In the genomic region with DNA sequence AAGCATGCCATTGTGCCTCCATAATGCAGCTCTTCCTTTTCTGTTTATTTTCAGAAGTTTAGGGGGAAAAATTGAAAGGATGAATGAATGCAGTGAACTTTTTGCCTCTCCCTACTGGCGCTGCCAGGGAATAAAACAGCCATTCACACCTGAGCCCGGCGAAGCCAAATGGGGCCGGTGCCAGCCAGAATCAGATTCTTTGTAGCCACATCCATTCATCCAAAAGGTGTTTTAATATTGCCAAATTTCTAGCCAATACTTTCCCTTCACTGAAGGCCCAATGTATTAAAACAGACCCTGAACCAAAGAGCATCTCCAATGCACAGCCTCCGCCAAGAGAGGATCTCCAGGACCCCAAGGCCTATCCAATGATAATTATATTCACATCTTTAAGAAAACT, we compare ENCODE assay signal across 20 cellular contexts. TPM values are rescaled to one million over a fixed set of nuclear protein-coding genes. Genes with fewer than 3 reads are reported as not detected.
"Had no signal": no experiment of that assay in that cellular context is flagged by ENCODE, and none has a peak within 500 bp of the region (broad histone marks: within the 10 kb centered on the region; RNA-seq: fewer than 3 reads in every experiment).

No MANE protein-coding gene starts in this region.

- ATAC-seq: activated CD8-positive, alpha-beta memory T cell treated with anti-CD3 and anti-CD28 coated beads, Interleukin-2, amount 10 ng/mL, durations not matched to agents 7 days and 5 days; activated CD8-positive, alpha-beta T cell treated with anti-CD3 and anti-CD28 coated beads for 36 hours; foreskin keratinocyte; natural killer cell had no signal

- H3K9me3 ChIP-seq: suprapubic skin, transverse colon, uterus had no signal

- H3K27ac ChIP-seq: foreskin keratinocyte, parathyroid adenoma, suprapubic skin, transverse colon, uterus, WERI-Rb-1 had no signal

- H2AFZ ChIP-seq: parathyroid adenoma had no signal

- H3K4me1 ChIP-seq: foreskin keratinocyte, parathyroid adenoma, transverse colon, uterus had no signal

- H3K4me3 ChIP-seq: lung, suprapubic skin, transverse colon, uterus had no signal

- H3K9ac ChIP-seq: parathyroid adenoma had no signal

- H3K36me3 ChIP-seq: suprapubic skin, transverse colon, uterus, WERI-Rb-1 had no signal

- DNase-seq: activated CD4-positive, alpha-beta T cell treated with anti-CD3 and anti-CD28 coated beads, Interleukin-2, amount 10 ng/mL, durations not matched to agents 7 days and 5 days; activated CD4-positive, CD25-positive, alpha-beta regulatory T cell treated with anti-CD3 and anti-CD28 coated beads, Interleukin-2, amount 50 U/mL, for 72 hours; activated CD8-positive, alpha-beta memory T cell treated with anti-CD3 and anti-CD28 coated beads, Interleukin-2, amount 10 ng/mL, durations not matched to agents 7 days and 5 days; activated CD8-positive, alpha-beta T cell treated with anti-CD3 and anti-CD28 coated beads for 36 hours; activated gamma-delta T cell; activated naive CD4-positive, alpha-beta T cell treated with anti-CD3 and anti-CD28 coated beads, Interleukin-2, amount 50 U/mL, for 16 hours; activated T-cell treated with anti-CD3 and anti-CD28 coated beads for 4 hours; aorta; caudate nucleus; effector memory CD4-positive, alpha-beta T cell; foreskin keratinocyte; natural killer cell; stimulated activated CD4-positive, alpha-beta T cell treated with anti-CD3 and anti-CD28 coated beads, Interleukin-12 subunit alpha, Interleukin-12 subunit beta, amount 100 ng/mL, for 4 hours; T-helper 1 cell; transverse colon; WERI-Rb-1 had no signal

RNA-seq across cellular contexts. Expression of gene EBF3, which starts 12.2 kb away (rescaled TPM):
- total RNA-seq: activated CD4-positive, alpha-beta T cell treated with anti-CD3 and anti-CD28 coated beads, Interleukin-2, amount 10 ng/mL, durations not matched to agents 7 days and 5 days; activated CD8-positive, alpha-beta memory T cell treated with anti-CD3 and anti-CD28 coated beads, Interleukin-2, amount 10 ng/mL, durations not matched to agents 7 days and 5 days; activated CD8-positive, alpha-beta T cell treated with anti-CD3 and anti-CD28 coated beads for 36 hours; natural killer cell had no signal
- polyA plus RNA-seq: foreskin keratinocyte had no signal
